In the genomic region with DNA sequence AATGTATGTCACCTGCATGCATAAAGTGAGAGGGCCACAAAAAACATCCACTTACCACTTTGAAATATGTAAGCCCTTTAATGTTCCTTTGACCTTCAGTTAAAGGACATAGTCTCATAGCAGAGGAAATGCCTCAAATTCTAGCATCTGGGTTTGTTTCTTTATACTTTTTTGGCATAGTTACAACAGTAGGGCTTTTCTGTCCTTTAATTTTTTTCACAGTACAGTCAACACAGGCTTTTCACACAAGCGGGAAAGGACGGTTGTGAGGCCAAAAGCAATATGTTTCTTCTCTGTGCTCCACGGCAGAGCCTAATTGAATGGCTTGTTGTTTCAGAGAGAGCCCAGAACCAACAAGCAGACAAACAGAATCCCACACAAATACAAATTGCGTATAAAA, we compare ENCODE assay signal across 1 cellular context.
A peak's percentile ranks its signal among the peaks of the same experiment; 100 is the strongest.
TF ChIP-seq lines count a peak whose summit lies in the region.

No MANE protein-coding gene starts in this region.

TF ChIP-seq in HepG2, 621 proteins besides CTCF, POLR2A, EP300 and RAD21 (continued from another document and continues in another):
- TF ChIP-seq, protein P1, sequence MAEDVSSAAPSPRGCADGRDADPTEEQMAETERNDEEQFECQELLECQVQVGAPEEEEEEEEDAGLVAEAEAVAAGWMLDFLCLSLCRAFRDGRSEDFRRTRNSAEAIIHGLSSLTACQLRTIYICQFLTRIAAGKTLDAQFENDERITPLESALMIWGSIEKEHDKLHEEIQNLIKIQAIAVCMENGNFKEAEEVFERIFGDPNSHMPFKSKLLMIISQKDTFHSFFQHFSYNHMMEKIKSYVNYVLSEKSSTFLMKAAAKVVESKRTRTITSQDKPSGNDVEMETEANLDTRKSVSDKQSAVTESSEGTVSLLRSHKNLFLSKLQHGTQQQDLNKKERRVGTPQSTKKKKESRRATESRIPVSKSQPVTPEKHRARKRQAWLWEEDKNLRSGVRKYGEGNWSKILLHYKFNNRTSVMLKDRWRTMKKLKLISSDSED (CRISPR knock-in tag; IDR thresholded peaks at IDR 0.05), result no peak
- TF ChIP-seq, protein P2, sequence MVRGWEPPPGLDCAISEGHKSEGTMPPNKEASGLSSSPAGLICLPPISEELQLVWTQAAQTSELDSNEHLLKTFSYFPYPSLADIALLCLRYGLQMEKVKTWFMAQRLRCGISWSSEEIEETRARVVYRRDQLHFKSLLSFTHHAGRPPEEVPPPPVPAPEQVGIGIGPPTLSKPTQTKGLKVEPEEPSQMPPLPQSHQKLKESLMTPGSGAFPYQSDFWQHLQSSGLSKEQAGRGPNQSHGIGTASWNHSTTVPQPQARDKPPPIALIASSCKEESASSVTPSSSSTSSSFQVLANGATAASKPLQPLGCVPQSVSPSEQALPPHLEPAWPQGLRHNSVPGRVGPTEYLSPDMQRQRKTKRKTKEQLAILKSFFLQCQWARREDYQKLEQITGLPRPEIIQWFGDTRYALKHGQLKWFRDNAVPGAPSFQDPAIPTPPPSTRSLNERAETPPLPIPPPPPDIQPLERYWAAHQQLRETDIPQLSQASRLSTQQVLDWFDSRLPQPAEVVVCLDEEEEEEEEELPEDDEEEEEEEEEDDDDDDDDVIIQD (CRISPR knock-in tag; IDR thresholded peaks at IDR 0.05; ENCODE audit: low read depth), result no peak; the same call in 1 of the 2 replicates
- TF ChIP-seq, protein P3, sequence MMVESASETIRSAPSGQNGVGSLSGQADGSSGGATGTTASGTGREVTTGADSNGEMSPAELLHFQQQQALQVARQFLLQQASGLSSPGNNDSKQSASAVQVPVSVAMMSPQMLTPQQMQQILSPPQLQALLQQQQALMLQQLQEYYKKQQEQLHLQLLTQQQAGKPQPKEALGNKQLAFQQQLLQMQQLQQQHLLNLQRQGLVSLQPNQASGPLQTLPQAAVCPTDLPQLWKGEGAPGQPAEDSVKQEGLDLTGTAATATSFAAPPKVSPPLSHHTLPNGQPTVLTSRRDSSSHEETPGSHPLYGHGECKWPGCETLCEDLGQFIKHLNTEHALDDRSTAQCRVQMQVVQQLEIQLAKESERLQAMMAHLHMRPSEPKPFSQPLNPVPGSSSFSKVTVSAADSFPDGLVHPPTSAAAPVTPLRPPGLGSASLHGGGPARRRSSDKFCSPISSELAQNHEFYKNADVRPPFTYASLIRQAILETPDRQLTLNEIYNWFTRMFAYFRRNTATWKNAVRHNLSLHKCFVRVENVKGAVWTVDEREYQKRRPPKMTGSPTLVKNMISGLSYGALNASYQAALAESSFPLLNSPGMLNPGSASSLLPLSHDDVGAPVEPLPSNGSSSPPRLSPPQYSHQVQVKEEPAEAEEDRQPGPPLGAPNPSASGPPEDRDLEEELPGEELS (CRISPR knock-in tag; IDR thresholded peaks at IDR 0.05), result no peak
- no peak for TF ChIP-seq HDAC6 (IDR thresholded peaks at IDR 0.05; ENCODE audit: low read depth, low read length)
- no peak for TF ChIP-seq HDAC2 (CRISPR knock-in tag; IDR thresholded peaks at IDR 0.05)
- no peak for TF ChIP-seq ZNF260 (CRISPR knock-in tag; IDR thresholded peaks at IDR 0.05; ENCODE audit: borderline replicate concordance, low read depth)
- no peak for TF ChIP-seq MEIS1 (CRISPR knock-in tag; IDR thresholded peaks at IDR 0.05; ENCODE audit: borderline replicate concordance)
- TF ChIP-seq ZZZ3 (CRISPR knock-in tag; IDR thresholded peaks at IDR 0.05; ENCODE audit: borderline replicate concordance), result no peak
- TF ChIP-seq ZNF747 (CRISPR knock-in tag; IDR thresholded peaks at IDR 0.05; ENCODE audit: borderline replicate concordance), result no peak
- TF ChIP-seq ZNF224 (CRISPR knock-in tag; IDR thresholded peaks at IDR 0.05), result no peak
- TF ChIP-seq SYNCRIP (IDR thresholded peaks at IDR 0.05; ENCODE audit: insufficient read depth, low read depth, low read length), result no peak
- TF ChIP-seq, protein P4, sequence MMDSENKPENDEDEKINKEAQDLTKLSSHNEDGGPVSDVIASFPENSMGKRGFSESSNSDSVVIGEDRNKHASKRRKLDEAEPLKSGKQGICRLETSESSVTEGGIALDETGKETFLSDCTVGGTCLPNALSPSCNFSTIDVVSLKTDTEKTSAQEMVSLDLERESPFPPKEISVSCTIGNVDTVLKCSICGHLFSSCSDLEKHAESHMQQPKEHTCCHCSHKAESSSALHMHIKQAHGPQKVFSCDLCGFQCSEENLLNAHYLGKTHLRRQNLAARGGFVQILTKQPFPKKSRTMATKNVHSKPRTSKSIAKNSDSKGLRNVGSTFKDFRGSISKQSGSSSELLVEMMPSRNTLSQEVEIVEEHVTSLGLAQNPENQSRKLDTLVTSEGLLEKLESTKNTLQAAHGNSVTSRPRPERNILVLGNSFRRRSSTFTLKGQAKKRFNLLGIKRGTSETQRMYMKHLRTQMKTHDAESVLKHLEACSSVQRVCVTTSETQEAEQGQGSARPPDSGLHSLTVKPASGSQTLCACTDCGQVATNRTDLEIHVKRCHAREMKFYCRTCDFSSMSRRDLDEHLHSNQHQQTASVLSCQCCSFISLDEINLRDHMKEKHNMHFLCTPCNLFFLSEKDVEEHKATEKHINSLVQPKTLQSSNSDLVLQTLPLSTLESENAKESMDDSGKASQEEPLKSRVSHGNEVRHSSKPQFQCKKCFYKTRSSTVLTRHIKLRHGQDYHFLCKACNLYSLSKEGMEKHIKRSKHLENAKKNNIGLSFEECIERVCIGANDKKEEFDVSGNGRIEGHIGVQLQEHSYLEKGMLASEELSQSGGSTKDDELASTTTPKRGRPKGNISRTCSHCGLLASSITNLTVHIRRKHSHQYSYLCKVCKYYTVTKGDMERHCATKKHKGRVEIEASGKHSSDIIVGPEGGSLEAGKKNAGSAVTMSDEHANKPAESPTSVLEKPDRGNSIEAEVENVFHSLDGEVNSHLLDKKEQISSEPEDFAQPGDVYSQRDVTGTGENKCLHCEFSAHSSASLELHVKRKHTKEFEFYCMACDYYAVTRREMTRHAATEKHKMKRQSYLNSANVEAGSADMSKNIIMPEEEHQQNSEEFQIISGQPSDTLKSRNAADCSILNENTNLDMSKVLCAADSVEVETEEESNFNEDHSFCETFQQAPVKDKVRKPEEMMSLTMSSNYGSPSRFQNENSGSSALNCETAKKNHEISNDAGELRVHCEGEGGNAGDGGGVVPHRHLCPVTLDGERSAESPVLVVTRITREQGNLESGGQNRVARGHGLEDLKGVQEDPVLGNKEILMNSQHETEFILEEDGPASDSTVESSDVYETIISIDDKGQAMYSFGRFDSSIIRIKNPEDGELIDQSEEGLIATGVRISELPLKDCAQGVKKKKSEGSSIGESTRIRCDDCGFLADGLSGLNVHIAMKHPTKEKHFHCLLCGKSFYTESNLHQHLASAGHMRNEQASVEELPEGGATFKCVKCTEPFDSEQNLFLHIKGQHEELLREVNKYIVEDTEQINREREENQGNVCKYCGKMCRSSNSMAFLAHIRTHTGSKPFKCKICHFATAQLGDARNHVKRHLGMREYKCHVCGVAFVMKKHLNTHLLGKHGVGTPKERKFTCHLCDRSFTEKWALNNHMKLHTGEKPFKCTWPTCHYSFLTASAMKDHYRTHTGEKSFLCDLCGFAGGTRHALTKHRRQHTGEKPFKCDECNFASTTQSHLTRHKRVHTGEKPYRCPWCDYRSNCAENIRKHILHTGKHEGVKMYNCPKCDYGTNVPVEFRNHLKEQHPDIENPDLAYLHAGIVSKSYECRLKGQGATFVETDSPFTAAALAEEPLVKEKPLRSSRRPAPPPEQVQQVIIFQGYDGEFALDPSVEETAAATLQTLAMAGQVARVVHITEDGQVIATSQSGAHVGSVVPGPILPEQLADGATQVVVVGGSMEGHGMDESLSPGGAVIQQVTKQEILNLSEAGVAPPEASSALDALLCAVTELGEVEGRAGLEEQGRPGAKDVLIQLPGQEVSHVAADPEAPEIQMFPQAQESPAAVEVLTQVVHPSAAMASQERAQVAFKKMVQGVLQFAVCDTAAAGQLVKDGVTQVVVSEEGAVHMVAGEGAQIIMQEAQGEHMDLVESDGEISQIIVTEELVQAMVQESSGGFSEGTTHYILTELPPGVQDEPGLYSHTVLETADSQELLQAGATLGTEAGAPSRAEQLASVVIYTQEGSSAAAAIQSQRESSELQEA (CRISPR knock-in tag; IDR thresholded peaks at IDR 0.05; ENCODE audit: not compliant biosample characterization), result no peak
- no peak for TF ChIP-seq ZNF775 (CRISPR knock-in tag; IDR thresholded peaks at IDR 0.05; ENCODE audit: borderline replicate concordance)
- 0 out of 2 replicates have a peak, but pooled peaks have one; percentile 23 for TF ChIP-seq RCOR2 (CRISPR knock-in tag; IDR thresholded peaks at IDR 0.05)
- no peak for TF ChIP-seq YEATS2 (CRISPR knock-in tag; IDR thresholded peaks at IDR 0.05; ENCODE audit: borderline replicate concordance)
- peak; percentile 32; the same call in 1 of the 2 replicates for TF ChIP-seq HMG20A (CRISPR knock-in tag; IDR thresholded peaks at IDR 0.05; ENCODE audit: borderline replicate concordance)
- TF ChIP-seq ZNF34 (CRISPR knock-in tag; IDR thresholded peaks at IDR 0.05; ENCODE audit: borderline replicate concordance), result no peak
- TF ChIP-seq KDM2A (CRISPR knock-in tag; IDR thresholded peaks at IDR 0.05; ENCODE audit: borderline replicate concordance, low read depth), result no peak
- TF ChIP-seq, protein P5, sequence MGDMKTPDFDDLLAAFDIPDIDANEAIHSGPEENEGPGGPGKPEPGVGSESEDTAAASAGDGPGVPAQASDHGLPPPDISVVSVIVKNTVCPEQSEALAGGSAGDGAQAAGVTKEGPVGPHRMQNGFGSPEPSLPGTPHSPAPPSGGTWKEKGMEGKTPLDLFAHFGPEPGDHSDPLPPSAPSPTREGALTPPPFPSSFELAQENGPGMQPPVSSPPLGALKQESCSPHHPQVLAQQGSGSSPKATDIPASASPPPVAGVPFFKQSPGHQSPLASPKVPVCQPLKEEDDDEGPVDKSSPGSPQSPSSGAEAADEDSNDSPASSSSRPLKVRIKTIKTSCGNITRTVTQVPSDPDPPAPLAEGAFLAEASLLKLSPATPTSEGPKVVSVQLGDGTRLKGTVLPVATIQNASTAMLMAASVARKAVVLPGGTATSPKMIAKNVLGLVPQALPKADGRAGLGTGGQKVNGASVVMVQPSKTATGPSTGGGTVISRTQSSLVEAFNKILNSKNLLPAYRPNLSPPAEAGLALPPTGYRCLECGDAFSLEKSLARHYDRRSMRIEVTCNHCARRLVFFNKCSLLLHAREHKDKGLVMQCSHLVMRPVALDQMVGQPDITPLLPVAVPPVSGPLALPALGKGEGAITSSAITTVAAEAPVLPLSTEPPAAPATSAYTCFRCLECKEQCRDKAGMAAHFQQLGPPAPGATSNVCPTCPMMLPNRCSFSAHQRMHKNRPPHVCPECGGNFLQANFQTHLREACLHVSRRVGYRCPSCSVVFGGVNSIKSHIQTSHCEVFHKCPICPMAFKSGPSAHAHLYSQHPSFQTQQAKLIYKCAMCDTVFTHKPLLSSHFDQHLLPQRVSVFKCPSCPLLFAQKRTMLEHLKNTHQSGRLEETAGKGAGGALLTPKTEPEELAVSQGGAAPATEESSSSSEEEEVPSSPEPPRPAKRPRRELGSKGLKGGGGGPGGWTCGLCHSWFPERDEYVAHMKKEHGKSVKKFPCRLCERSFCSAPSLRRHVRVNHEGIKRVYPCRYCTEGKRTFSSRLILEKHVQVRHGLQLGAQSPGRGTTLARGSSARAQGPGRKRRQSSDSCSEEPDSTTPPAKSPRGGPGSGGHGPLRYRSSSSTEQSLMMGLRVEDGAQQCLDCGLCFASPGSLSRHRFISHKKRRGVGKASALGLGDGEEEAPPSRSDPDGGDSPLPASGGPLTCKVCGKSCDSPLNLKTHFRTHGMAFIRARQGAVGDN (CRISPR knock-in tag; IDR thresholded peaks at IDR 0.05), result no peak
- TF ChIP-seq ZNF501 (CRISPR knock-in tag; IDR thresholded peaks at IDR 0.05), result no peak
- no peak for TF ChIP-seq ZNF460 (CRISPR knock-in tag; IDR thresholded peaks at IDR 0.05; ENCODE audit: borderline replicate concordance)
- TF ChIP-seq MAFK (conservative IDR thresholded peaks at IDR 0.05 in 1 of 2, IDR thresholded peaks at IDR 0.05 in 1 of 2; ENCODE audit: low read length in 2 of 2), result no peak
- no peak for TF ChIP-seq YY1 (IDR thresholded peaks at IDR 0.05; ENCODE audit: insufficient read depth, insufficient replicate concordance, low read depth, low read length)
- TF ChIP-seq, protein P6, sequence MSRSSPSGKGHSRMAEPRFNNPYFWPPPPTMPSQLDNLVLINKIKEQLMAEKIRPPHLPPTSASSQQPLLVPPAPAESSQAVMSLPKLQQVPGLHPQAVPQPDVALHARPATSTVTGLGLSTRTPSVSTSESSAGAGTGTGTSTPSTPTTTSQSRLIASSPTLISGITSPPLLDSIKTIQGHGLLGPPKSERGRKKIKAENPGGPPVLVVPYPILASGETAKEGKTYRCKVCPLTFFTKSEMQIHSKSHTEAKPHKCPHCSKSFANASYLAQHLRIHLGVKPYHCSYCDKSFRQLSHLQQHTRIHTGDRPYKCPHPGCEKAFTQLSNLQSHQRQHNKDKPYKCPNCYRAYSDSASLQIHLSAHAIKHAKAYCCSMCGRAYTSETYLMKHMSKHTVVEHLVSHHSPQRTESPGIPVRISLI (CRISPR knock-in tag; IDR thresholded peaks at IDR 0.05; ENCODE audit: borderline replicate concordance), result peak; percentile 54; the same call in 1 of the 2 replicates
- TF ChIP-seq IKZF1 (IDR thresholded peaks at IDR 0.05), result no peak
- TF ChIP-seq ZNF652 (CRISPR knock-in tag; IDR thresholded peaks at IDR 0.05; ENCODE audit: borderline replicate concordance, low read depth), result no peak
- TF ChIP-seq, protein P7, sequence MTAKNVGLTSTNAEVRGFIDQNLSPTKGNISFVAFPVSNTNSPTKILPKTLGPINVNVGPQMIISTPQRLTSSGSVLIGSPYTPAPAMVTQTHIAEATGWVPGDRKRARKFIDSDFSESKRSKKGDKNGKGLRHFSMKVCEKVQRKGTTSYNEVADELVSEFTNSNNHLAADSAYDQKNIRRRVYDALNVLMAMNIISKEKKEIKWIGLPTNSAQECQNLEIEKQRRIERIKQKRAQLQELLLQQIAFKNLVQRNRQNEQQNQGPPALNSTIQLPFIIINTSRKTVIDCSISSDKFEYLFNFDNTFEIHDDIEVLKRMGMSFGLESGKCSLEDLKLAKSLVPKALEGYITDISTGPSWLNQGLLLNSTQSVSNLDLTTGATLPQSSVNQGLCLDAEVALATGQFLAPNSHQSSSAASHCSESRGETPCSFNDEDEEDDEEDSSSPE (CRISPR knock-in tag; IDR thresholded peaks at IDR 0.05), result no peak
- TF ChIP-seq HNRNPLL (IDR thresholded peaks at IDR 0.05; ENCODE audit: low read depth, low read length, poor library complexity, severe bottlenecking), result no peak
- TF ChIP-seq SOX13 (IDR thresholded peaks at IDR 0.05), result no peak
- peak in 1 of 2 experiments; percentile 29; a peak in 1 of 4 replicates for TF ChIP-seq SOX13 (CRISPR knock-in tag; conservative IDR thresholded peaks at IDR 0.05 in 1 of 2, IDR thresholded peaks at IDR 0.05 in 1 of 2)
- no peak for TF ChIP-seq CREM (IDR thresholded peaks at IDR 0.05)
- TF ChIP-seq CREM (CRISPR knock-in tag; IDR thresholded peaks at IDR 0.05), result no peak
- no peak for TF ChIP-seq ZNF879 (CRISPR knock-in tag; IDR thresholded peaks at IDR 0.05)
- no peak for TF ChIP-seq KDM5A (IDR thresholded peaks at IDR 0.05; ENCODE audit: borderline replicate concordance, low read length)
- no peak for TF ChIP-seq ZNF614 (CRISPR knock-in tag; IDR thresholded peaks at IDR 0.05; ENCODE audit: borderline replicate concordance)
- TF ChIP-seq SSRP1 (CRISPR knock-in tag; IDR thresholded peaks at IDR 0.05), result no peak
- TF ChIP-seq SP1 (IDR thresholded peaks at IDR 0.05), result no peak
- no peak for TF ChIP-seq SP1 (CRISPR knock-in tag; IDR thresholded peaks at IDR 0.05)
- no peak for TF ChIP-seq DNMT1 (CRISPR knock-in tag; IDR thresholded peaks at IDR 0.05)
